27 cellular contexts compared by ENCODE assay signal in the genomic region with DNA sequence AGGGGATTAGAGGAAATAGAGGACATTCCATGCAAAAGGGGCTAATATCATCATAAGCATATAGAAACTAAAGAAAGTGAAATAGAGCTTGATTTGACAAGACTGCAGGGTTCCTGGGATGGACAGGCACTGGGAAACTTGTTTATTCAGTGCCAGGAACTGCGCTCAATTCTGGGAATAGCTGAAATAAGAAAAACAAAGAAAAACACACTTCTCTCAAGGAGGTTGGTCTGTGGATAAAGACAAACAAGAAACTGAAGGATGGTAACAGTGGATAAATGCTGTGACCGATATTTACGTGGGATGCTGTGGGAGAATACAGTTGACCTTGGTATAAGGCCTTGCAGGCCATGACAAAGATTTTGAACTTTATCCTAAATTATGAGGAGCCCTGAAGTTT.
"Had no signal": no experiment of that assay in that cellular context is flagged by ENCODE, and none has a peak within 500 bp of the region (broad histone marks: within the 10 kb centered on the region; RNA-seq: fewer than 3 reads in every experiment).

No MANE protein-coding gene starts in this region.

- H3K27ac ChIP-seq: colonic mucosa, epithelial cell of prostate, gastrocnemius medialis, psoas muscle, sigmoid colon, spleen, thoracic aorta, tibial nerve, upper lobe of left lung had no signal

- H3K27me3 Mint-ChIP-seq: dendritic cell treated with granulocyte-macrophage colony-stimulating factor and Interleukin-4, amounts not matched to agents 40 ng/mL and 50 ng/mL, for 4 days; memory B cell; stimulated activated naive B cell treated with anti-CD40 and anti-IgM and Interleukin-4, amounts not matched to agents 10 μg/mL and 1 μg/mL and 100 μg/mL, for 72 hours; stimulated activated naive CD8-positive, alpha-beta T cell treated with anti-CD3 and anti-CD28 coated beads, Interleukin-15, Interleukin-2, amounts not matched to agents 100 ng/mL and 50 ng/mL, for 24 hours had no signal

- H3K9me3 Mint-ChIP-seq: dendritic cell treated with granulocyte-macrophage colony-stimulating factor and Interleukin-4, amounts not matched to agents 40 ng/mL and 50 ng/mL, for 4 days; memory B cell; naive thymus-derived CD4-positive, alpha-beta T cell; stimulated activated naive B cell treated with anti-CD40 and anti-IgM and Interleukin-4, amounts not matched to agents 10 μg/mL and 1 μg/mL and 100 μg/mL, for 72 hours; stimulated activated naive CD8-positive, alpha-beta T cell treated with anti-CD3 and anti-CD28 coated beads, Interleukin-15, Interleukin-2, amounts not matched to agents 100 ng/mL and 50 ng/mL, for 24 hours had no signal

- H3K36me3 ChIP-seq: colonic mucosa, gastrocnemius medialis, ovary, sigmoid colon, spleen, thoracic aorta, tibial nerve, upper lobe of left lung had no signal

- H3K4me3 ChIP-seq: colonic mucosa, gastrocnemius medialis, lung, ovary, psoas muscle, sigmoid colon, spleen, thoracic aorta, tibial nerve, upper lobe of left lung had no signal

- H3K4me1 ChIP-seq: colonic mucosa, gastrocnemius medialis, psoas muscle, sigmoid colon, spleen, upper lobe of left lung had no signal

- H3K4me3 Mint-ChIP-seq: dendritic cell treated with granulocyte-macrophage colony-stimulating factor and Interleukin-4, amounts not matched to agents 40 ng/mL and 50 ng/mL, for 4 days; endodermal cell; memory B cell; naive thymus-derived CD4-positive, alpha-beta T cell; nephron progenitor cell; stimulated activated naive B cell treated with anti-CD40 and anti-IgM and Interleukin-4, amounts not matched to agents 10 μg/mL and 1 μg/mL and 100 μg/mL, for 72 hours; stimulated activated naive CD8-positive, alpha-beta T cell treated with anti-CD3 and anti-CD28 coated beads, Interleukin-15, Interleukin-2, amounts not matched to agents 100 ng/mL and 50 ng/mL, for 24 hours had no signal

- H3K4me1 Mint-ChIP-seq: memory B cell; nephron progenitor cell; stimulated activated naive B cell treated with anti-CD40 and anti-IgM and Interleukin-4, amounts not matched to agents 10 μg/mL and 1 μg/mL and 100 μg/mL, for 72 hours had no signal

- H3K36me3 Mint-ChIP-seq: memory B cell; naive thymus-derived CD4-positive, alpha-beta T cell; stimulated activated naive B cell treated with anti-CD40 and anti-IgM and Interleukin-4, amounts not matched to agents 10 μg/mL and 1 μg/mL and 100 μg/mL, for 72 hours had no signal

- H3K27me3 ChIP-seq: colonic mucosa, gastrocnemius medialis, ovary, sigmoid colon, spleen, tibial nerve, upper lobe of left lung had no signal

- DNase-seq: colonic mucosa; effector CD8-positive, alpha-beta T cell; endodermal cell; gastrocnemius medialis; head of caudate nucleus; kidney; midbrain; naive thymus-derived CD4-positive, alpha-beta T cell; nephron progenitor cell; nucleus accumbens; ovary; posterior cingulate gyrus; psoas muscle; right cardiac atrium; sigmoid colon; spleen; stimulated activated naive B cell treated with anti-CD40 and anti-IgM and Interleukin-4, amounts not matched to agents 10 μg/mL and 1 μg/mL and 100 μg/mL, for 72 hours; upper lobe of left lung had no signal

- ATAC-seq: esophagus mucosa; gastrocnemius medialis; left lobe of liver; naive thymus-derived CD4-positive, alpha-beta T cell; psoas muscle; right cardiac atrium; stimulated activated naive B cell treated with anti-CD40 and anti-IgM and Interleukin-4, amounts not matched to agents 10 μg/mL and 1 μg/mL and 100 μg/mL, for 72 hours had no signal

- H3K9me3 ChIP-seq: colonic mucosa, gastrocnemius medialis, ovary, psoas muscle, sigmoid colon, spleen, thoracic aorta, tibial nerve, upper lobe of left lung had no signal

- H3K27ac Mint-ChIP-seq: dendritic cell treated with granulocyte-macrophage colony-stimulating factor and Interleukin-4, amounts not matched to agents 40 ng/mL and 50 ng/mL, for 4 days; endodermal cell; memory B cell; naive thymus-derived CD4-positive, alpha-beta T cell; nephron progenitor cell; stimulated activated naive B cell treated with anti-CD40 and anti-IgM and Interleukin-4, amounts not matched to agents 10 μg/mL and 1 μg/mL and 100 μg/mL, for 72 hours; stimulated activated naive CD8-positive, alpha-beta T cell treated with anti-CD3 and anti-CD28 coated beads, Interleukin-15, Interleukin-2, amounts not matched to agents 100 ng/mL and 50 ng/mL, for 24 hours had no signal
